Comparison of ENCODE assay signal across 23 cellular contexts in the genomic region with DNA sequence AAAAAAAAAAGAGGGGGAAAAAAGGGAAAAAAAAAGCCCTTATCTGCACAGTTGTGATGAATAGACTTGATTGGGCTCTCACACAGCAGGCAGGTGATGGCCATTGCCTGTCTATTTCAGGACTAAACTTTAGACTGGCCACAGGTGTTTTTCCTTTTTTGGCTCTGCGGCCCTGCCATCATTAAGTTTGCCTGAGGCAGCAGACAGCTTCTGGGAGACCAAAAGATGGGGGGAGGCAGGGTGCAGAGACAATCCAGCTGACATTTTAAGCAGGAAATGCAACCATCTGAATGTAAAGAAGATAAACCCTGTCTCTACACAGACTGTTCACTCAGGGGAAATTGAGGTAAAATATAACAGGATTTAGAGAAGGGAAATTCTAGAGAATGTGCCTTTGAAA.
"Had no signal": no experiment of that assay in that cellular context is flagged by ENCODE, and none has a peak within 500 bp of the region (broad histone marks: within the 10 kb centered on the region; RNA-seq: fewer than 3 reads in every experiment).

No MANE protein-coding gene starts in this region.

- H3K9ac ChIP-seq: parathyroid adenoma had no signal

- DNase-seq: effector CD8-positive, alpha-beta T cell; endodermal cell; foreskin keratinocyte; heart left ventricle; kidney; left lung; mesenchymal stem cell; mucosa of descending colon; naive B cell; right lobe of liver; small intestine; stimulated activated CD4-positive, alpha-beta T cell treated with anti-CD3 and anti-CD28 coated beads, Interleukin-15, amount 100 ng/mL, for 24 hours; stimulated activated CD4-positive, alpha-beta T cell treated with anti-CD3 and anti-CD28 coated beads, Interleukin-2, amount 100 ng/mL, for 48 hours; stimulated activated naive B cell treated with anti-CD40 and anti-IgM and Interleukin-4, amounts not matched to agents 10 μg/mL and 1 μg/mL and 100 μg/mL, for 72 hours; stimulated activated naive CD8-positive, alpha-beta T cell treated with anti-CD3 and anti-CD28 coated beads, Interleukin-15, amount 100 ng/mL, for 72 hours; thyroid gland; trophoblast cell had no signal

- H3K9me3 ChIP-seq: esophagus muscularis mucosa, gastroesophageal sphincter, heart left ventricle, left lung, mucosa of descending colon, right lobe of liver, suprapubic skin, thyroid gland had no signal

- H3K36me3 ChIP-seq: esophagus muscularis mucosa, gastroesophageal sphincter, heart left ventricle, left lung, right lobe of liver, suprapubic skin, thyroid gland had no signal

- H3K4me2 ChIP-seq: hepatocyte had no signal

- H3K4me1 ChIP-seq: esophagus muscularis mucosa, foreskin keratinocyte, gastroesophageal sphincter, heart left ventricle, left lung, parathyroid adenoma, right lobe of liver, suprapubic skin had no signal

- FAIRE-seq: kidney, small intestine had no signal

- H2AFZ ChIP-seq: hepatocyte, parathyroid adenoma had no signal

- H3K27ac ChIP-seq: esophagus muscularis mucosa, foreskin keratinocyte, gastroesophageal sphincter, heart left ventricle, hepatocyte, left lung, parathyroid adenoma, right lobe of liver, suprapubic skin, thyroid gland had no signal

- H3K4me3 ChIP-seq: esophagus muscularis mucosa, gastroesophageal sphincter, heart left ventricle, hepatocyte, left lung, mucosa of descending colon, right lobe of liver, suprapubic skin, thyroid gland had no signal

- H3K79me2 ChIP-seq: hepatocyte, parathyroid adenoma had no signal

- H3K27me3 ChIP-seq: esophagus muscularis mucosa, foreskin keratinocyte, gastroesophageal sphincter, heart left ventricle, hepatocyte, left lung, right lobe of liver, suprapubic skin, thyroid gland had no signal

- ATAC-seq: foreskin keratinocyte; gastroesophageal sphincter; heart left ventricle; left lung; mucosa of descending colon; natural killer cell treated with Interleukin-12 subunit alpha and Interleukin-12 subunit beta and Interleukin-15 and Interleukin-18, amount 100 ng/mL, for 72 hours; right lobe of liver; stimulated activated naive B cell treated with anti-CD40 and anti-IgM and Interleukin-4, amounts not matched to agents 10 μg/mL and 1 μg/mL and 100 μg/mL, for 72 hours; stimulated activated naive CD8-positive, alpha-beta T cell treated with anti-CD3 and anti-CD28 coated beads, Interleukin-15, amount 100 ng/mL, for 72 hours had no signal
